ENCODE assay signal across 1 cellular context in the genomic region with DNA sequence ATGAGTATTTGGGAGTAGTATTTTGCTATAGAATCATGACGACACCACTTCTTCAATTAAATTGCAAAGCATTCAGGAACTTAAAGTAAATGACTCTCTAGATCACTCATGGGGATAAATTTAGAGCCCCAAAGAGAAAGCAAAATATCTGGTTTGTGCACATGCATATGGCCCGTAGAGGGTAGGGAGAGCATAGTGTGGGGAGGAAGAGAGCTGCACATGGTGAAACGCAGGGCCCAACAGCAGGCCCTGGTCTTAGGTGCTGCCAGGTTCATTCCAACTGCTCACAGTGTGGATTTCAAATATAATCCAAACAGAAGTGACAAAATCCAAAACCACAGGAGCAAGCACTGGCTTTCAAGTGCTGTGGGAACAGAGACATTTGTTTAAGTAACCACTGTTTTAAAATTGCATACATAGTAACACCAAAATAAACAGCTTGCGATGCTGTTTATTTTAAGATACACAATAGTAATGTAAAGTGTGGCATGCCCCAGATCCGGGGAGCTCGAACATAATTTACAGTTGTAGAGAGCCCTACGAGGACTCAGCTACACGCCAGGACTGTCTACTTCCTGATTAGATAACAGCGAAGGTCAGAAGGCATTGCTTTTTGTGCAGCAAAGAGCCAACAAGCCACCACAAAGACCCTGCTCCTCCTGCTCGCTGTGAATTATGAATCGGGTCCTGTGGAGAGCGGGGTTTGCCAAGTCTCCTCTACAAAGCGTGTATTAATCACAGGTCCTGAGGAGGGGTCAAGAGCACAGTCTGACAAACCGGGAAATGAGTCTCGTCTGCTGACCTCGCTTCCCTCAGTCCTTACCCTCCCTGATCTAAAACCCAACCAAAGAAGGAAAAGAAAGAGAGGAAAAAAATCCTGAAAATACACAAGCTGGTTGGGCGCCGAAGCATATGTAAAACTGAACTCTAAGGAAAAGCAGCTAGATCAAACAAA.
TF ChIP-seq lines count a peak whose summit lies in the region.

No MANE protein-coding gene starts in this region.

TF ChIP-seq in HepG2, 621 proteins besides CTCF, POLR2A, EP300 and RAD21 (continued from another document and continues in another):
- TF ChIP-seq MTA3 (CRISPR knock-in tag; IDR thresholded peaks at IDR 0.05), result no peak
- TF ChIP-seq, protein P1, sequence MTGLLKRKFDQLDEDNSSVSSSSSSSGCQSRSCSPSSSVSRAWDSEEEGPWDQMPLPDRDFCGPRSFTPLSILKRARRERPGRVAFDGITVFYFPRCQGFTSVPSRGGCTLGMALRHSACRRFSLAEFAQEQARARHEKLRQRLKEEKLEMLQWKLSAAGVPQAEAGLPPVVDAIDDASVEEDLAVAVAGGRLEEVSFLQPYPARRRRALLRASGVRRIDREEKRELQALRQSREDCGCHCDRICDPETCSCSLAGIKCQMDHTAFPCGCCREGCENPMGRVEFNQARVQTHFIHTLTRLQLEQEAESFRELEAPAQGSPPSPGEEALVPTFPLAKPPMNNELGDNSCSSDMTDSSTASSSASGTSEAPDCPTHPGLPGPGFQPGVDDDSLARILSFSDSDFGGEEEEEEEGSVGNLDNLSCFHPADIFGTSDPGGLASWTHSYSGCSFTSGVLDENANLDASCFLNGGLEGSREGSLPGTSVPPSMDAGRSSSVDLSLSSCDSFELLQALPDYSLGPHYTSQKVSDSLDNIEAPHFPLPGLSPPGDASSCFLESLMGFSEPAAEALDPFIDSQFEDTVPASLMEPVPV (CRISPR knock-in tag; IDR thresholded peaks at IDR 0.05), result no peak
- TF ChIP-seq ZBTB2 (CRISPR knock-in tag; IDR thresholded peaks at IDR 0.05; ENCODE audit: low read depth), result no peak
- TF ChIP-seq ADNP (CRISPR knock-in tag; IDR thresholded peaks at IDR 0.05), result no peak
- TF ChIP-seq MTF2 (CRISPR knock-in tag; IDR thresholded peaks at IDR 0.05; ENCODE audit: borderline replicate concordance), result no peak
- TF ChIP-seq MZF1 (CRISPR knock-in tag; IDR thresholded peaks at IDR 0.05; ENCODE audit: borderline replicate concordance), result no peak
- no peak for TF ChIP-seq PCBP1 (IDR thresholded peaks at IDR 0.05; ENCODE audit: borderline replicate concordance, low read depth, low read length)
- no peak for TF ChIP-seq ZNF850 (CRISPR knock-in tag; conservative IDR thresholded peaks at IDR 0.05)
- TF ChIP-seq, protein P2, sequence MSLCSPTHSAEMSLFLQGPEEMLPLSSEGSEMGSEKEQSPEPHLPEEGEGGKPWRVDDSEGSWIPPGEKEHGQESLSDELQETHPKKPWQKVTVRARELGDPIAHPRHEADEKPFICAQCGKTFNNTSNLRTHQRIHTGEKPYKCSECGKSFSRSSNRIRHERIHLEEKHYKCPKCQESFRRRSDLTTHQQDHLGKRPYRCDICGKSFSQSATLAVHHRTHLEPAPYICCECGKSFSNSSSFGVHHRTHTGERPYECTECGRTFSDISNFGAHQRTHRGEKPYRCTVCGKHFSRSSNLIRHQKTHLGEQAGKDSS (CRISPR knock-in tag; IDR thresholded peaks at IDR 0.05; ENCODE audit: borderline replicate concordance, low read depth), result no peak; the same call in 1 of the 2 replicates
- TF ChIP-seq ZNF230 (CRISPR knock-in tag; IDR thresholded peaks at IDR 0.05), result no peak
- no peak for TF ChIP-seq TRAFD1 (CRISPR knock-in tag; IDR thresholded peaks at IDR 0.05; ENCODE audit: borderline replicate concordance)
- TF ChIP-seq TCF7 (IDR thresholded peaks at IDR 0.05; ENCODE audit: low read depth), result peak; percentile 34; the same call in 1 of the 2 replicates
- TF ChIP-seq LCORL (IDR thresholded peaks at IDR 0.05), result no peak
- TF ChIP-seq LCORL (CRISPR knock-in tag; IDR thresholded peaks at IDR 0.05), result no peak
- no peak for TF ChIP-seq KDM1A (CRISPR knock-in tag; IDR thresholded peaks at IDR 0.05)
- TF ChIP-seq ARID2 (CRISPR knock-in tag; IDR thresholded peaks at IDR 0.05; ENCODE audit: borderline replicate concordance), result no peak
- TF ChIP-seq MED13 (CRISPR knock-in tag; IDR thresholded peaks at IDR 0.05), result no peak
- no peak for TF ChIP-seq ZNF724P (CRISPR knock-in tag; IDR thresholded peaks at IDR 0.05; ENCODE audit: borderline replicate concordance)
- no peak for TF ChIP-seq CBX2 (IDR thresholded peaks at IDR 0.05; ENCODE audit: low read depth, low read length)
- TF ChIP-seq CBX2 (CRISPR knock-in tag; IDR thresholded peaks at IDR 0.05; ENCODE audit: low read depth), result no peak
- TF ChIP-seq ZNF260 (CRISPR knock-in tag; IDR thresholded peaks at IDR 0.05; ENCODE audit: borderline replicate concordance, low read depth), result no peak
- TF ChIP-seq, protein P3, sequence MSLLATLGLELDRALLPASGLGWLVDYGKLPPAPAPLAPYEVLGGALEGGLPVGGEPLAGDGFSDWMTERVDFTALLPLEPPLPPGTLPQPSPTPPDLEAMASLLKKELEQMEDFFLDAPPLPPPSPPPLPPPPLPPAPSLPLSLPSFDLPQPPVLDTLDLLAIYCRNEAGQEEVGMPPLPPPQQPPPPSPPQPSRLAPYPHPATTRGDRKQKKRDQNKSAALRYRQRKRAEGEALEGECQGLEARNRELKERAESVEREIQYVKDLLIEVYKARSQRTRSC (CRISPR knock-in tag; IDR thresholded peaks at IDR 0.05; ENCODE audit: low read depth), result no peak
- no peak for TF ChIP-seq DNMT3B (CRISPR knock-in tag; conservative IDR thresholded peaks at IDR 0.05)
- TF ChIP-seq ZC3H13 (CRISPR knock-in tag; IDR thresholded peaks at IDR 0.05), result no peak
- no peak for TF ChIP-seq AHDC1 (CRISPR knock-in tag; IDR thresholded peaks at IDR 0.05; ENCODE audit: borderline replicate concordance)
- TF ChIP-seq, protein P4, sequence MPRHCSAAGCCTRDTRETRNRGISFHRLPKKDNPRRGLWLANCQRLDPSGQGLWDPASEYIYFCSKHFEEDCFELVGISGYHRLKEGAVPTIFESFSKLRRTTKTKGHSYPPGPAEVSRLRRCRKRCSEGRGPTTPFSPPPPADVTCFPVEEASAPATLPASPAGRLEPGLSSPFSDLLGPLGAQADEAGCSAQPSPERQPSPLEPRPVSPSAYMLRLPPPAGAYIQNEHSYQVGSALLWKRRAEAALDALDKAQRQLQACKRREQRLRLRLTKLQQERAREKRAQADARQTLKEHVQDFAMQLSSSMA (CRISPR knock-in tag; IDR thresholded peaks at IDR 0.05), result no peak
- TF ChIP-seq TOPORS (CRISPR knock-in tag; IDR thresholded peaks at IDR 0.05), result no peak
- TF ChIP-seq, protein P5, sequence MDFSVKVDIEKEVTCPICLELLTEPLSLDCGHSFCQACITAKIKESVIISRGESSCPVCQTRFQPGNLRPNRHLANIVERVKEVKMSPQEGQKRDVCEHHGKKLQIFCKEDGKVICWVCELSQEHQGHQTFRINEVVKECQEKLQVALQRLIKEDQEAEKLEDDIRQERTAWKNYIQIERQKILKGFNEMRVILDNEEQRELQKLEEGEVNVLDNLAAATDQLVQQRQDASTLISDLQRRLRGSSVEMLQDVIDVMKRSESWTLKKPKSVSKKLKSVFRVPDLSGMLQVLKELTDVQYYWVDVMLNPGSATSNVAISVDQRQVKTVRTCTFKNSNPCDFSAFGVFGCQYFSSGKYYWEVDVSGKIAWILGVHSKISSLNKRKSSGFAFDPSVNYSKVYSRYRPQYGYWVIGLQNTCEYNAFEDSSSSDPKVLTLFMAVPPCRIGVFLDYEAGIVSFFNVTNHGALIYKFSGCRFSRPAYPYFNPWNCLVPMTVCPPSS (IDR thresholded peaks at IDR 0.05), result no peak
- no peak for TF ChIP-seq GMEB2 (CRISPR knock-in tag; IDR thresholded peaks at IDR 0.05; ENCODE audit: low read depth)
- TF ChIP-seq ZFP37 (CRISPR knock-in tag; IDR thresholded peaks at IDR 0.05; ENCODE audit: borderline replicate concordance), result no peak
- no peak for TF ChIP-seq ZNF512 (CRISPR knock-in tag; IDR thresholded peaks at IDR 0.05)
- TF ChIP-seq ZNF513 (CRISPR knock-in tag; conservative IDR thresholded peaks at IDR 0.05), result no peak
- no peak for TF ChIP-seq ZNF12 (CRISPR knock-in tag; IDR thresholded peaks at IDR 0.05)
- TF ChIP-seq ZNF841 (CRISPR knock-in tag; IDR thresholded peaks at IDR 0.05; ENCODE audit: borderline replicate concordance), result no peak
- no peak for TF ChIP-seq RBFOX2 (IDR thresholded peaks at IDR 0.05; ENCODE audit: low read depth, low read length)
- TF ChIP-seq ZNF782 (CRISPR knock-in tag; IDR thresholded peaks at IDR 0.05; ENCODE audit: borderline replicate concordance), result 0 out of 2 replicates have a peak, but pooled peaks have one; percentile 33
- TF ChIP-seq MIXL1 (CRISPR knock-in tag; IDR thresholded peaks at IDR 0.05), result no peak
